ENCODE assay signal across 19 cellular contexts in genomic region chr2:241947401-241947800, GRCh38.
"Had no signal": no experiment of that assay in that cellular context is flagged by ENCODE, and none has a peak within 500 bp of the region (broad histone marks: within the 10 kb centered on the region; RNA-seq: fewer than 3 reads in every experiment).

No MANE protein-coding gene starts in this region.

- DNase-seq: effector CD4-positive, alpha-beta T cell; endodermal cell; erythroblast; foreskin keratinocyte; kidney; left colon; left ventricle myocardium superior; mesendoderm; naive thymus-derived CD4-positive, alpha-beta T cell; nephron progenitor cell; psoas muscle; retina; small intestine; stimulated activated CD4-positive, alpha-beta T cell treated with anti-CD3 and anti-CD28 coated beads, Interleukin-2, amount 100 ng/mL, for 48 hours; stimulated activated naive CD4-positive, alpha-beta T cell treated with Interleukin-2 at 50 U/mL for 16 hours; thyroid gland had no signal

- ATAC-seq: foreskin keratinocyte; left colon; left ventricle myocardium superior; naive thymus-derived CD4-positive, alpha-beta T cell; psoas muscle had no signal

- H3K9ac ChIP-seq: parathyroid adenoma had no signal

- H3K27ac ChIP-seq: coronary artery, foreskin keratinocyte, parathyroid adenoma, psoas muscle, thyroid gland had no signal

- H3K9me3 ChIP-seq: psoas muscle, thyroid gland had no signal

- H2AFZ ChIP-seq: parathyroid adenoma had no signal

- FAIRE-seq: endothelial cell of umbilical vein, kidney, small intestine had no signal

- H3K4me1 ChIP-seq: foreskin keratinocyte, psoas muscle had no signal

- H3K36me3 ChIP-seq: thyroid gland had no signal

- H3K4me3 ChIP-seq: coronary artery, psoas muscle, thyroid gland had no signal

- H3K27me3 ChIP-seq: thyroid gland had no signal
